Comparison of ENCODE assay signal across 17 cellular contexts in genomic region chr3:53097887-53098286, GRCh38. TPM values are rescaled to one million over a fixed set of nuclear protein-coding genes. Genes with fewer than 3 reads are reported as not detected.
DNase-seq lines count a peak whose midpoint lies in the region; ATAC-seq lines count a peak whose summit lies in the region.
"Had no signal": no experiment of that assay in that cellular context is flagged by ENCODE, and none has a peak within 500 bp of the region (broad histone marks: within the 10 kb centered on the region; RNA-seq: fewer than 3 reads in every experiment).

No MANE protein-coding gene starts in this region.

- CTCF ChIA-PET in activated naive CD4-positive, alpha-beta T cell treated with anti-CD3 and anti-CD28 coated beads for 36 hours (lab: Charles Lee) = interaction anchor here (1.0 to 2.7 kb wide), 3 partner anchors 13 to 75 kb away, joined by 3 to 12 read pairs (median 4); no protein-coding TSS in a partner anchor
- CTCF ChIA-PET in activated CD8-positive, alpha-beta T cell treated with anti-CD3 and anti-CD28 coated beads, Interleukin-2, amount 10 ng/mL, durations not matched to agents 7 days and 5 days (lab: Charles Lee) = interaction anchor here (0.7 to 2.4 kb wide), 4 partner anchors 11 to 205 kb away, joined by 3 to 17 read pairs (median 4); no protein-coding TSS in a partner anchor

- no peaks in the 10 kb centered on the region for H3K27me3 Mint-ChIP-seq in T-helper 1 cell treated with Interleukin-12 subunit alpha and Interleukin-12 subunit beta and Interleukin-4 antibody, amounts not matched to agents 30 μg/mL and 1 μg/mL, for 36 hours (ENCODE audit: low read depth)
- H3K27me3 Mint-ChIP-seq in activated naive CD4-positive, alpha-beta T cell treated with anti-CD3 and anti-CD28 coated beads for 36 hours (ENCODE audit: low read depth) = no peaks in the 10 kb centered on the region
- no peaks in the 10 kb centered on the region for H3K27me3 Mint-ChIP-seq in activated CD8-positive, alpha-beta T cell treated with anti-CD3 and anti-CD28 coated beads, Interleukin-2, amount 10 ng/mL, durations not matched to agents 7 days and 5 days (ENCODE audit: low read depth)
- no peaks in the 10 kb centered on the region for H3K27me3 Mint-ChIP-seq in naive thymus-derived CD8-positive, alpha-beta T cell

- ATAC-seq in activated CD8-positive, alpha-beta T cell treated with anti-CD3 and anti-CD28 coated beads, Interleukin-2, amount 10 ng/mL, durations not matched to agents 7 days and 5 days = no peak
- ATAC-seq in naive thymus-derived CD8-positive, alpha-beta T cell = peak in 1 of 2 donors; percentile 67
- ATAC-seq: K562 had no signal

- intact Hi-C loops in activated naive CD4-positive, alpha-beta T cell treated with anti-CD3 and anti-CD28 coated beads for 36 hours (cut with micrococcal nuclease) = no loop called here

- DNase-seq in T-helper 1 cell = no peak
- DNase-seq in activated naive CD4-positive, alpha-beta T cell treated with anti-CD3 and anti-CD28 coated beads for 36 hours = peak; percentile 45
- DNase-seq in activated naive CD4-positive, alpha-beta T cell (lab: John Stamatoyannopoulos, UW) = no peak
- no peak for DNase-seq in activated CD8-positive, alpha-beta T cell treated with anti-CD3 and anti-CD28 coated beads, Interleukin-2, amount 10 ng/mL, durations not matched to agents 7 days and 5 days
- peak in 1 of 10 donors; percentile 21 for DNase-seq in naive thymus-derived CD8-positive, alpha-beta T cell
- DNase-seq in OCI-M1 (lab: John Stamatoyannopoulos, UW) = no peak
- DNase-seq in NCI-H2107 treated with DMSO at 0.1 percent for 48 hours (lab: John Stamatoyannopoulos, UW; ENCODE audit: unreplicated experiment) = no peak
- DNase-seq: AML-193; DMS153; GDM1; NCI-H1105 treated with DMSO at 0.1 percent for 48 hours; NCI-H1694; NCI-H2081 treated with DMSO at 0.1 percent for 48 hours; NCI-H748 treated with DMSO at 0.1 percent for 48 hours; NK-92 treated with Interleukin-12 subunit alpha and Interleukin-12 subunit beta, amount 100 ng/mL, for 24 hours had no signal

- POLR2A ChIA-PET in activated CD8-positive, alpha-beta T cell treated with anti-CD3 and anti-CD28 coated beads, Interleukin-2, amount 10 ng/mL, durations not matched to agents 7 days and 5 days (lab: Charles Lee) = interaction anchor here (1.3 kb wide), 1 partner anchor 12 kb away, joined by 4 read pairs; no protein-coding TSS in a partner anchor
- POLR2A ChIA-PET in naive thymus-derived CD8-positive, alpha-beta T cell (lab: Charles Lee) = no interaction called here

- peak overlapping the region; percentile 58 for H3K27ac Mint-ChIP-seq in T-helper 1 cell treated with Interleukin-12 subunit alpha and Interleukin-12 subunit beta and Interleukin-4 antibody, amounts not matched to agents 30 μg/mL and 1 μg/mL, for 36 hours
- peak overlapping the region; percentile 11 for H3K27ac Mint-ChIP-seq in activated naive CD4-positive, alpha-beta T cell treated with anti-CD3 and anti-CD28 coated beads for 36 hours
- peak overlapping the region; percentile 53 for H3K27ac Mint-ChIP-seq in activated CD8-positive, alpha-beta T cell treated with anti-CD3 and anti-CD28 coated beads, Interleukin-2, amount 10 ng/mL, durations not matched to agents 7 days and 5 days
- H3K27ac Mint-ChIP-seq in naive thymus-derived CD8-positive, alpha-beta T cell = peak overlapping the region in 6 of 10 donors; percentile 2 to 73 (median 55)

- peaks cover 43% of the 10 kb centered on the region for H3K4me1 Mint-ChIP-seq in T-helper 1 cell treated with Interleukin-12 subunit alpha and Interleukin-12 subunit beta and Interleukin-4 antibody, amounts not matched to agents 30 μg/mL and 1 μg/mL, for 36 hours (ENCODE audit: low read depth)
- peaks cover 51% of the 10 kb centered on the region for H3K4me1 Mint-ChIP-seq in activated naive CD4-positive, alpha-beta T cell treated with anti-CD3 and anti-CD28 coated beads for 36 hours (ENCODE audit: low read depth)
- peaks cover 45% of the 10 kb centered on the region for H3K4me1 Mint-ChIP-seq in activated CD8-positive, alpha-beta T cell treated with anti-CD3 and anti-CD28 coated beads, Interleukin-2, amount 10 ng/mL, durations not matched to agents 7 days and 5 days (ENCODE audit: low read depth)
- H3K4me1 Mint-ChIP-seq in naive thymus-derived CD8-positive, alpha-beta T cell = peaks cover 3 to 29% (median 15%) of the 10 kb centered on the region in 4 donors

- H3K9me3 Mint-ChIP-seq in T-helper 1 cell treated with Interleukin-12 subunit alpha and Interleukin-12 subunit beta and Interleukin-4 antibody, amounts not matched to agents 30 μg/mL and 1 μg/mL, for 36 hours = no peaks in the 10 kb centered on the region
- H3K9me3 Mint-ChIP-seq in activated naive CD4-positive, alpha-beta T cell treated with anti-CD3 and anti-CD28 coated beads for 36 hours = no peaks in the 10 kb centered on the region
- no peaks in the 10 kb centered on the region for H3K9me3 Mint-ChIP-seq in activated CD8-positive, alpha-beta T cell treated with anti-CD3 and anti-CD28 coated beads, Interleukin-2, amount 10 ng/mL, durations not matched to agents 7 days and 5 days (ENCODE audit: insufficient read depth)
- H3K9me3 Mint-ChIP-seq in naive thymus-derived CD8-positive, alpha-beta T cell = no peaks in the 10 kb centered on the region

- peaks cover 19% of the 10 kb centered on the region for H3K36me3 Mint-ChIP-seq in T-helper 1 cell treated with Interleukin-12 subunit alpha and Interleukin-12 subunit beta and Interleukin-4 antibody, amounts not matched to agents 30 μg/mL and 1 μg/mL, for 36 hours (ENCODE audit: low read depth)
- H3K36me3 Mint-ChIP-seq in activated naive CD4-positive, alpha-beta T cell treated with anti-CD3 and anti-CD28 coated beads for 36 hours (ENCODE audit: low read depth) = peaks cover 32% of the 10 kb centered on the region
- peaks cover 44% of the 10 kb centered on the region for H3K36me3 Mint-ChIP-seq in activated CD8-positive, alpha-beta T cell treated with anti-CD3 and anti-CD28 coated beads, Interleukin-2, amount 10 ng/mL, durations not matched to agents 7 days and 5 days (ENCODE audit: low read depth)
- H3K36me3 Mint-ChIP-seq in naive thymus-derived CD8-positive, alpha-beta T cell = peaks cover 0 to 86% (median 6%) of the 10 kb centered on the region in 3 donors

- no peak overlapping the region for H3K4me3 Mint-ChIP-seq in T-helper 1 cell treated with Interleukin-12 subunit alpha and Interleukin-12 subunit beta and Interleukin-4 antibody, amounts not matched to agents 30 μg/mL and 1 μg/mL, for 36 hours
- H3K4me3 Mint-ChIP-seq in activated naive CD4-positive, alpha-beta T cell treated with anti-CD3 and anti-CD28 coated beads for 36 hours = no peak overlapping the region
- no peak overlapping the region for H3K4me3 Mint-ChIP-seq in activated CD8-positive, alpha-beta T cell treated with anti-CD3 and anti-CD28 coated beads, Interleukin-2, amount 10 ng/mL, durations not matched to agents 7 days and 5 days
- peak overlapping the region in 1 of 10 donors; percentile 23 for H3K4me3 Mint-ChIP-seq in naive thymus-derived CD8-positive, alpha-beta T cell

RNA-seq across cellular contexts. Expression of gene RFT1, which starts 32.3 kb away (rescaled TPM):
- 10 to 100 TPM; 29.9 to 31.7 TPM for total RNA-seq in activated naive CD4-positive, alpha-beta T cell treated with anti-CD3 and anti-CD28 coated beads for 36 hours
- 10 to 100 TPM; 31.7 to 32.3 TPM for total RNA-seq in activated CD8-positive, alpha-beta T cell treated with anti-CD3 and anti-CD28 coated beads, Interleukin-2, amount 10 ng/mL, durations not matched to agents 7 days and 5 days
- total RNA-seq in naive thymus-derived CD8-positive, alpha-beta T cell = 10 to 100 TPM; 24.1 to 28.1 TPM
- polyA plus RNA-seq in naive thymus-derived CD8-positive, alpha-beta T cell = 10 to 100 TPM; 16.4 to 26.3 (median 22.4) TPM

RNA-seq across cellular contexts. Expression of gene SFMBT1, which starts 52.0 kb away (rescaled TPM):
- 10 to 100 TPM; 15.1 to 15.4 TPM for total RNA-seq in activated naive CD4-positive, alpha-beta T cell treated with anti-CD3 and anti-CD28 coated beads for 36 hours
- total RNA-seq in activated CD8-positive, alpha-beta T cell treated with anti-CD3 and anti-CD28 coated beads, Interleukin-2, amount 10 ng/mL, durations not matched to agents 7 days and 5 days = 10 to 100 TPM; 31.1 to 33.3 TPM
- 10 to 100 TPM; 35.2 to 35.5 TPM for total RNA-seq in naive thymus-derived CD8-positive, alpha-beta T cell
- 10 to 100 TPM; 13.4 to 29.7 (median 18.1) TPM for polyA plus RNA-seq in naive thymus-derived CD8-positive, alpha-beta T cell
